20 cellular contexts compared by ENCODE assay signal in genomic region chr21:45854702-45855247, GRCh38.
DNase-seq lines count a peak whose midpoint lies in the region; ATAC-seq, FAIRE-seq and TF ChIP-seq lines count a peak whose summit lies in the region.
"Had no signal": no experiment of that assay in that cellular context is flagged by ENCODE, and none has a peak within 500 bp of the region (broad histone marks: within the 10 kb centered on the region; RNA-seq: fewer than 3 reads in every experiment).

No MANE protein-coding gene starts in this region.

- H2AFZ ChIP-seq in H9 (ENCODE audit: low read length) (no peak overlapping the region), astrocyte (ENCODE audit: low read depth, low read length) (no peak overlapping the region), smooth muscle cell (ENCODE audit: low read depth) (no peak overlapping the region)

- H3K4me1 ChIP-seq in H9 (ENCODE audit: insufficient read depth, low read length) (no peaks in the 10 kb centered on the region), astrocyte (ENCODE audit: insufficient read depth, low read length) (peaks cover 7% of the 10 kb centered on the region), smooth muscle cell (ENCODE audit: low read depth) (peaks cover 18% of the 10 kb centered on the region)
- H3K4me1 ChIP-seq: testis had no signal

- H3K79me2 ChIP-seq in H9 (ENCODE audit: insufficient read depth, low read length): no peaks in the 10 kb centered on the region
- no peaks in the 10 kb centered on the region for H3K79me2 ChIP-seq in astrocyte (ENCODE audit: insufficient read depth, low read length)
- H3K79me2 ChIP-seq in smooth muscle cell (ENCODE audit: low read depth): no peaks in the 10 kb centered on the region

- H3K4me3 ChIP-seq in astrocyte (ENCODE audit: insufficient read depth, low read depth, low read length) (no peak overlapping the region), smooth muscle cell (no peak overlapping the region)
- H3K4me3 ChIP-seq: testis had no signal

- H3K27ac Mint-ChIP-seq in H9 (peak overlapping the region in 1 of 3 experiments; percentile 32; a peak in 3 of 7 replicates), astrocyte (ENCODE audit: unreplicated experiment) (peak overlapping the region; percentile 59)
- H3K27ac Mint-ChIP-seq in activated T-helper 1 cell treated with anti-CD3 and anti-CD28 coated beads, Interleukin-12 subunit alpha, Interleukin-12 subunit beta, Interleukin-2, Interleukin-4 antibody, amounts not matched to agents 30 ng/mL and 10 ng/mL and 1 ng/mL, durations not matched to agents 14 hours and 24 hours and 36 hours: no peak overlapping the region
- H3K27ac Mint-ChIP-seq: activated naive CD8-positive, alpha-beta T cell; activated T-helper 2 cell treated with anti-CD3 and anti-CD28 coated beads, Interferon-gamma antibody, Interleukin-2, Interleukin-4, amounts not matched to agents 10 μg/mL and 5 μg/mL and 100 μg/mL, durations not matched to agents 14 hours and 24 hours and 36 hours; progenitor cell of endocrine pancreas; stimulated activated effector memory CD8-positive, alpha-beta T cell treated with anti-CD3 and anti-CD28 coated beads, Interleukin-12 subunit alpha, Interleukin-12 subunit beta, amount 100 ng/mL, for 72 hours had no signal

- H4K5ac ChIP-seq in H9 (ENCODE audit: insufficient read length, low read depth, low read length): no peak overlapping the region

- H3K4me3 Mint-ChIP-seq in H9 (no peak overlapping the region), astrocyte (ENCODE audit: unreplicated experiment) (no peak overlapping the region)
- no peak overlapping the region for H3K4me3 Mint-ChIP-seq in activated T-helper 1 cell treated with anti-CD3 and anti-CD28 coated beads, Interleukin-12 subunit alpha, Interleukin-12 subunit beta, Interleukin-2, Interleukin-4 antibody, amounts not matched to agents 30 ng/mL and 10 ng/mL and 1 ng/mL, durations not matched to agents 14 hours and 24 hours and 36 hours
- H3K4me3 Mint-ChIP-seq: activated naive CD8-positive, alpha-beta T cell; nephron; stimulated activated effector memory CD8-positive, alpha-beta T cell treated with anti-CD3 and anti-CD28 coated beads, Interleukin-12 subunit alpha, Interleukin-12 subunit beta, amount 100 ng/mL, for 72 hours had no signal

- H3K27me3 Mint-ChIP-seq in H9 (ENCODE audit: low read depth): no peaks in the 10 kb centered on the region
- peaks cover 6% of the 10 kb centered on the region for H3K27me3 Mint-ChIP-seq in astrocyte (ENCODE audit: low read depth, unreplicated experiment)
- no peaks in the 10 kb centered on the region for H3K27me3 Mint-ChIP-seq in activated T-helper 1 cell treated with anti-CD3 and anti-CD28 coated beads, Interleukin-12 subunit alpha, Interleukin-12 subunit beta, Interleukin-2, Interleukin-4 antibody, amounts not matched to agents 30 ng/mL and 10 ng/mL and 1 ng/mL, durations not matched to agents 14 hours and 24 hours and 36 hours (ENCODE audit: insufficient read depth)

- no peaks in the 10 kb centered on the region for H3K23me2 ChIP-seq in H9 (ENCODE audit: insufficient read length, low read depth, low read length, poor library complexity, severe bottlenecking)

- peak; percentile 31 for DNase-seq in H9
- DNase-seq in astrocyte (ENCODE audit: low read depth): no peak
- peak; percentile 30 for DNase-seq in left lobe of liver (ENCODE audit: low spot score)
- DNase-seq in smooth muscle cell (lab: John Stamatoyannopoulos, UW; ENCODE audit: unreplicated experiment): no peak
- no peak for DNase-seq in stimulated activated naive CD4-positive, alpha-beta T cell treated with Interleukin-2 at 50 U/mL for 16 hours (lab: John Stamatoyannopoulos, UW)
- no peak for DNase-seq in activated T-helper 1 cell treated with anti-CD3 and anti-CD28 coated beads, Interleukin-12 subunit alpha, Interleukin-12 subunit beta, Interleukin-2, Interleukin-4 antibody, amounts not matched to agents 30 ng/mL and 10 ng/mL and 1 ng/mL, durations not matched to agents 14 hours and 24 hours and 36 hours (ENCODE audit: low spot score)
- DNase-seq in Right ventricle myocardium superior: no peak
- DNase-seq: midbrain, MV-4-11, NCI-H1694 treated with DMSO at 0.1 percent for 48 hours, NCI-H226, NCI-H748 treated with DMSO at 0.1 percent for 48 hours, SW 1271, testis had no signal

- no peaks in the 10 kb centered on the region for H3K9me3 ChIP-seq in H9 (ENCODE audit: control insufficient read depth, low read depth, low read length)
- H3K9me3 ChIP-seq in astrocyte (ENCODE audit: insufficient read depth, low read depth, low read length): no peaks in the 10 kb centered on the region
- H3K9me3 ChIP-seq in smooth muscle cell (replicated peaks; ENCODE audit: low read depth): no peaks in the 10 kb centered on the region
- H3K9me3 ChIP-seq: testis had no signal

- H3K27me3 ChIP-seq in H9 (ENCODE audit: insufficient read depth, low read length) (no peaks in the 10 kb centered on the region), astrocyte (ENCODE audit: insufficient read depth, low read length) (no peaks in the 10 kb centered on the region), smooth muscle cell (ENCODE audit: low read depth) (no peaks in the 10 kb centered on the region)
- H3K27me3 ChIP-seq: testis had no signal

- no peak overlapping the region for H2BK120ac ChIP-seq in H9 (ENCODE audit: low read depth, low read length, poor library complexity, severe bottlenecking)

- H3T11ph ChIP-seq in H9 (ENCODE audit: low read length): no peak overlapping the region

- WGBS in H9 (ENCODE audit: extremely low coverage, insufficient read length, low lambda C conversion rate): no CpG with 5 or more reads among the region's 12 CpGs
- 62% methylated on average over 12 of the region's 12 CpGs for WGBS in smooth muscle cell (ENCODE audit: low lambda C conversion rate)

- no peak overlapping the region for H2BK12ac ChIP-seq in H9 (ENCODE audit: insufficient read length, low read depth, low read length)

- H3K9me3 Mint-ChIP-seq in H9 (no peaks in the 10 kb centered on the region), astrocyte (ENCODE audit: unreplicated experiment) (peaks cover 2% of the 10 kb centered on the region)
- no peaks in the 10 kb centered on the region for H3K9me3 Mint-ChIP-seq in activated T-helper 1 cell treated with anti-CD3 and anti-CD28 coated beads, Interleukin-12 subunit alpha, Interleukin-12 subunit beta, Interleukin-2, Interleukin-4 antibody, amounts not matched to agents 30 ng/mL and 10 ng/mL and 1 ng/mL, durations not matched to agents 14 hours and 24 hours and 36 hours
- H3K9me3 Mint-ChIP-seq: activated T-helper 2 cell treated with anti-CD3 and anti-CD28 coated beads, Interferon-gamma antibody, Interleukin-2, Interleukin-4, amounts not matched to agents 10 μg/mL and 5 μg/mL and 100 μg/mL, durations not matched to agents 14 hours and 24 hours and 36 hours; nephron; stimulated activated effector memory CD8-positive, alpha-beta T cell treated with anti-CD3 and anti-CD28 coated beads, Interleukin-12 subunit alpha, Interleukin-12 subunit beta, amount 100 ng/mL, for 72 hours had no signal

- H3K36me3 Mint-ChIP-seq in H9 (ENCODE audit: insufficient read depth in 1 of 3, low read depth in 3 of 3): no peaks in the 10 kb centered on the region
- H3K36me3 Mint-ChIP-seq in astrocyte (ENCODE audit: low read depth, unreplicated experiment): no peaks in the 10 kb centered on the region
- no peaks in the 10 kb centered on the region for H3K36me3 Mint-ChIP-seq in activated T-helper 1 cell treated with anti-CD3 and anti-CD28 coated beads, Interleukin-12 subunit alpha, Interleukin-12 subunit beta, Interleukin-2, Interleukin-4 antibody, amounts not matched to agents 30 ng/mL and 10 ng/mL and 1 ng/mL, durations not matched to agents 14 hours and 24 hours and 36 hours (ENCODE audit: low read depth)
- H3K36me3 Mint-ChIP-seq: activated naive CD8-positive, alpha-beta T cell; stimulated activated effector memory CD8-positive, alpha-beta T cell treated with anti-CD3 and anti-CD28 coated beads, Interleukin-12 subunit alpha, Interleukin-12 subunit beta, amount 100 ng/mL, for 72 hours had no signal

- no peak overlapping the region for H4K8ac ChIP-seq in H9 (replicated peaks; ENCODE audit: insufficient read length, low read depth, low read length)

- no peak overlapping the region for H4K91ac ChIP-seq in H9 (ENCODE audit: insufficient read length, low read depth, low read length)

- no peak for ATAC-seq in left lobe of liver
- no peak for ATAC-seq in Right ventricle myocardium superior (ENCODE audit: poor library complexity)

- intact Hi-C loops in activated T-helper 1 cell treated with anti-CD3 and anti-CD28 coated beads, Interleukin-12 subunit alpha, Interleukin-12 subunit beta, Interleukin-2, Interleukin-4 antibody, amounts not matched to agents 30 ng/mL and 10 ng/mL and 1 ng/mL, durations not matched to agents 14 hours and 24 hours and 36 hours (cut with micrococcal nuclease): no loop called here
- intact Hi-C loops in Right ventricle myocardium superior (cut with DNase I): no loop called here

- H3K79me1 ChIP-seq in H9 (ENCODE audit: insufficient read depth, low read depth, low read length, poor library complexity, severe bottlenecking): no peaks in the 10 kb centered on the region

- H3K23ac ChIP-seq in H9 (ENCODE audit: insufficient read length, low read depth, low read length): no peak overlapping the region

- no peak overlapping the region for H2BK20ac ChIP-seq in H9 (ENCODE audit: low read depth, low read length, poor library complexity, severe bottlenecking)

- no peak overlapping the region for H3K9ac ChIP-seq in H9 (ENCODE audit: extremely low read depth, insufficient read length, low read length)
- peak overlapping the region; percentile 31 for H3K9ac ChIP-seq in astrocyte (ENCODE audit: low read length)
- no peak overlapping the region for H3K9ac ChIP-seq in smooth muscle cell (ENCODE audit: low read depth)

- TF ChIP-seq CTCF in H9 (conservative IDR thresholded peaks at IDR 0.05) (no peak), astrocyte (IDR thresholded peaks at IDR 0.05; ENCODE audit: insufficient read depth, low read depth, low read length) (no peak), smooth muscle cell (IDR thresholded peaks at IDR 0.05; ENCODE audit: borderline replicate concordance, insufficient read depth, poor library complexity, severe bottlenecking) (no peak)

- H2BK5ac ChIP-seq in H9 (ENCODE audit: insufficient read length, low read length): no peak overlapping the region

- H3K56ac ChIP-seq in H9 (ENCODE audit: insufficient read length, low read depth, low read length): no peak overlapping the region

- no peak overlapping the region for H3K4ac ChIP-seq in H9 (ENCODE audit: low read depth, low read length)

- no peaks in the 10 kb centered on the region for H4K20me1 ChIP-seq in H9 (ENCODE audit: control insufficient read depth, insufficient read depth, insufficient read length)
- no peaks in the 10 kb centered on the region for H4K20me1 ChIP-seq in astrocyte (ENCODE audit: insufficient read depth, low read length)
- no peaks in the 10 kb centered on the region for H4K20me1 ChIP-seq in smooth muscle cell (ENCODE audit: low read depth)

- H3K4me1 Mint-ChIP-seq in H9: peaks cover 33 to 34% of the 10 kb centered on the region in 2 experiments
- H3K4me1 Mint-ChIP-seq in astrocyte (ENCODE audit: low read depth, unreplicated experiment): peaks cover 11% of the 10 kb centered on the region
- no peaks in the 10 kb centered on the region for H3K4me1 Mint-ChIP-seq in activated T-helper 1 cell treated with anti-CD3 and anti-CD28 coated beads, Interleukin-12 subunit alpha, Interleukin-12 subunit beta, Interleukin-2, Interleukin-4 antibody, amounts not matched to agents 30 ng/mL and 10 ng/mL and 1 ng/mL, durations not matched to agents 14 hours and 24 hours and 36 hours (ENCODE audit: low read depth)
- H3K4me1 Mint-ChIP-seq: stimulated activated effector memory CD8-positive, alpha-beta T cell treated with anti-CD3 and anti-CD28 coated beads, Interleukin-12 subunit alpha, Interleukin-12 subunit beta, amount 100 ng/mL, for 72 hours had no signal

- H3K27ac ChIP-seq in H9 (ENCODE audit: insufficient read length, low read depth, low read length): no peak overlapping the region
- no peak overlapping the region for H3K27ac ChIP-seq in astrocyte (ENCODE audit: low read depth, low read length)
- peak overlapping the region; percentile 54 for H3K27ac ChIP-seq in smooth muscle cell (ENCODE audit: low read depth)
- H3K27ac ChIP-seq: testis had no signal

- H3K4me2 ChIP-seq in H9 (ENCODE audit: insufficient read depth, insufficient read length, low read length) (no peak overlapping the region), astrocyte (ENCODE audit: low read length) (peak overlapping the region; percentile 43), smooth muscle cell (peak overlapping the region; percentile 58)

- H3K36me3 ChIP-seq in astrocyte (ENCODE audit: insufficient read depth, low read length) (no peaks in the 10 kb centered on the region), smooth muscle cell (ENCODE audit: low read depth) (no peaks in the 10 kb centered on the region)

- no peak overlapping the region for H2AK5ac ChIP-seq in H9 (ENCODE audit: insufficient read length, low read length)

- peaks cover 4% of the 10 kb centered on the region for H3F3A ChIP-seq in smooth muscle cell (ENCODE audit: low read depth)

- H3K18ac ChIP-seq in H9 (ENCODE audit: insufficient read length, low read depth, low read length): no peak overlapping the region

- no peak overlapping the region for H2BK15ac ChIP-seq in H9 (ENCODE audit: low read depth, low read length)

- no peak overlapping the region; the same call in 1 of the 2 replicates for H3K14ac ChIP-seq in H9 (ENCODE audit: insufficient read depth, low read length)

- no peak for FAIRE-seq in astrocyte (lab: Jason Lieb, UNC)
- FAIRE-seq: GM12891 had no signal

Comparison
In these comparisons a context has a peak if more than half of its experiments do, and no peak if none do; other contexts are left out.
1. DNase-seq: peak in H9 (single experiment) and left lobe of liver (single experiment); none in astrocyte (single experiment), smooth muscle cell (single experiment), stimulated activated naive CD4-positive, alpha-beta T cell treated with Interleukin-2 at 50 U/mL for 16 hours (single experiment), activated T-helper 1 cell treated with anti-CD3 and anti-CD28 coated beads, Interleukin-12 subunit alpha, Interleukin-12 subunit beta, Interleukin-2, Interleukin-4 antibody, amounts not matched to agents 30 ng/mL and 10 ng/mL and 1 ng/mL, durations not matched to agents 14 hours and 24 hours and 36 hours (single experiment) and Right ventricle myocardium superior (single experiment).